27 cellular contexts compared by ENCODE assay signal in the genomic region with DNA sequence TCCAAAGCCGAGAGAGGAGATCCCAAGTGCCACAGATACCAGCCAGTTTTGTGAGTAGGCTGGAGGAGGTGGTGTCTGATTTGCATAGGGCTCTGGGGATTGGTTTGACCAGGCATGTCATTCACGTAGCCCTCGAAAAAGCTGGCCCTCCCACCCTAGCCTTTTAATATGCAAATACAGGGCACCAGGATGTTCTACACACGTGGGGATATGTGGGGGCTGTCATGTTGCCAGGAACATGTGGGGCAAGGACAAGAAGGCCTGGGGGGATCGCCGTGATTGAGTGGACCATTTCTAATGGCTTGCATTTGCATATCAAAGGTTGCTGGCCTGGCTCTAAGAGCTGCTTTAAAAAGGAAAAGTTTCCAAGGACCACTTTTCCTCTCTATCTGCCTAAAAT.
"Had no signal": no experiment of that assay in that cellular context is flagged by ENCODE, and none has a peak within 500 bp of the region (broad histone marks: within the 10 kb centered on the region; RNA-seq: fewer than 3 reads in every experiment).

No MANE protein-coding gene starts in this region.

- H3K27me3 ChIP-seq: MG63, Peyer's patch, SJCRH30 had no signal

- DNase-seq: activated CD4-positive, alpha-beta memory T cell treated with anti-CD3 and anti-CD28 coated beads for 36 hours; activated CD4-positive, alpha-beta T cell treated with anti-CD3 and anti-CD28 coated beads for 4 hours; activated CD8-positive, alpha-beta memory T cell treated with anti-CD3 and anti-CD28 coated beads for 24 hours; activated gamma-delta T cell; activated naive CD4-positive, alpha-beta T cell treated with anti-CD3 and anti-CD28 coated beads for 36 hours; activated T-cell treated with anti-CD3 and anti-CD28 coated beads, Interleukin-2, amount 50 U/mL, for 4 hours; cerebellar nuclear complex; MG63; MV-4-11; NCI-H1092 treated with DMSO at 0.1 percent for 48 hours; NCI-H1417 treated with DMSO at 0.1 percent for 48 hours; NCI-H1694; NCI-H2029; NCI-H2107; NCI-H2171 treated with DMSO at 0.1 percent for 48 hours; NCI-H226; NCI-H510A; NCI-H526 treated with DMSO at 0.1 percent for 48 hours; NCI-H82; OCI-M1; Peyer's patch; Right ventricle myocardium superior; SK-N-SH; T-helper 1 cell; WERI-Rb-1 had no signal

- H3K9ac ChIP-seq: SK-N-SH had no signal

- H3K4me3 ChIP-seq: MG63, Peyer's patch, SJCRH30 had no signal

- H3K9me3 ChIP-seq: MG63, Peyer's patch, SJCRH30, SK-N-SH had no signal

- H3K4me1 ChIP-seq: Peyer's patch, SJCRH30 had no signal

- H3K36me3 ChIP-seq: MG63, Peyer's patch, SJCRH30, WERI-Rb-1 had no signal

- H3K27ac ChIP-seq: Peyer's patch, RWPE1, SJCRH30, WERI-Rb-1 had no signal

- H3K4me2 ChIP-seq: SK-N-SH had no signal
